In the genomic region with DNA sequence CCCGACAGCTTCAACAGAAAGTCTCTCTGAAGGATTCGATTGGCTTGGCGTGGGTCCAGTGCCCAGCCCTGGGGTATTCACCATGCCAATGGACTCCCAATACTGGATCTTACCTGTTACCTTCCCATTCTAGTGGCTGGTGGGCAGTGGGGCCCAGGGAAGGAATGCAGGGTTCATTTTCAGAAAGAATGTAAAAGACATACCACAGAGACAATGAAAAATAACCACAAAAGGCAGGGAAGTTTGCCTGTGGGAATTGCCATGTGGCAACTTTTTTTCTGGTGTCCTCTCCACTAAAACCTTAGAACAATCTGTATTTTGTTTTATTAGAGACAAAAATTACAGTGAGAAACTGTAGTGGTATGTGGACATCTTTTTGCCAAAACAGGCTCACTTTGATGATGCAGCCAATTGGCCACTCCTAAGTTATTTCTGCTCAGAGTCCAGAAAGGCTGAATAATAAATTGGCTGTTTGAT, we compare ENCODE assay signal across 22 cellular contexts. TPM values are rescaled to one million over a fixed set of nuclear protein-coding genes. Genes with fewer than 3 reads are reported as not detected.
A peak's percentile ranks its signal among the peaks of the same experiment; 100 is the strongest.
DNase-seq lines count a peak whose midpoint lies in the region; TF ChIP-seq lines count a peak whose summit lies in the region.
"Had no signal": no experiment of that assay in that cellular context is flagged by ENCODE, and none has a peak within 500 bp of the region (broad histone marks: within the 10 kb centered on the region; RNA-seq: fewer than 3 reads in every experiment).

No MANE protein-coding gene starts in this region.

- peak overlapping the region; percentile 69 for H3K4me2 ChIP-seq in osteoblast (ENCODE audit: insufficient read depth, low read length)

- no peak overlapping the region for H3K27ac Mint-ChIP-seq in type B pancreatic cell

- H3K9me3 ChIP-seq in osteoblast (ENCODE audit: low read depth, low read length): no peaks in the 10 kb centered on the region
- H3K9me3 ChIP-seq: colonic mucosa had no signal

- no peaks in the 10 kb centered on the region for H3K79me2 ChIP-seq in osteoblast (ENCODE audit: insufficient read depth, low read length)

- H2AFZ ChIP-seq in osteoblast (ENCODE audit: low read length): peak overlapping the region; percentile 32

- DNase-seq in COLO829 (ENCODE audit: low spot score): peak; percentile 63
- DNase-seq in RWPE1 (ENCODE audit: low spot score): no peak
- peak; percentile 86 for DNase-seq in fibroblast of peridontal ligament (ENCODE audit: extremely low read depth)
- peak; percentile 38 for DNase-seq in osteoblast (ENCODE audit: insufficient read length, low spot score, missing footprints)
- no peak for DNase-seq in substantia nigra (lab: John Stamatoyannopoulos, UW)
- DNase-seq in germinal center (ENCODE audit: low spot score): no peak
- no peak for DNase-seq in type B pancreatic cell (ENCODE audit: extremely low spot score, unreplicated experiment)
- no peak for DNase-seq in NOMO-1 treated with dmso at 0.1 percent for 144 hours (lab: John Stamatoyannopoulos, UW; ENCODE audit: unreplicated experiment)
- DNase-seq: activated CD4-positive, alpha-beta T cell treated with anti-CD3 and anti-CD28 coated beads, Interleukin-2, amount 50 U/mL, for 1 hour; activated T-cell treated with anti-CD3 and anti-CD28 coated beads, Interleukin-2, amount 50 U/mL, for 4 hours; C1 segment of cervical spinal cord; colonic mucosa; DMS79; erythroblast; mesendoderm; NCI-H1048; NK-92 treated with Interleukin-12 subunit alpha and Interleukin-12 subunit beta, amount 100 ng/mL, for 24 hours; SIG-M5; stimulated activated CD4-positive, alpha-beta T cell treated with anti-CD3 and anti-CD28 coated beads, Interleukin-4, amount 100 ng/mL, for 4 hours; T1000; trophoblast cell had no signal

- H3K27me3 Mint-ChIP-seq in type B pancreatic cell: no peaks in the 10 kb centered on the region

- H3K36me3 ChIP-seq in osteoblast (ENCODE audit: insufficient read depth, low read length): no peaks in the 10 kb centered on the region
- H3K36me3 ChIP-seq: colonic mucosa had no signal

- TF ChIP-seq CTCF in RWPE1 (conservative IDR thresholded peaks at IDR 0.05; ENCODE audit: low read depth) (no peak), osteoblast (IDR thresholded peaks at IDR 0.05; ENCODE audit: extremely low read depth, low read depth, low read length) (no peak), type B pancreatic cell (conservative IDR thresholded peaks at IDR 0.05) (no peak)

- CTCF ChIA-PET in RWPE1 (lab: Yijun Ruan, JAX): no interaction called here

- peaks cover 29% of the 10 kb centered on the region for H3K4me1 ChIP-seq in osteoblast (ENCODE audit: insufficient read depth, low read length)
- H3K4me1 ChIP-seq: colonic mucosa had no signal

- H3K36me3 Mint-ChIP-seq in type B pancreatic cell: no peaks in the 10 kb centered on the region

- no peaks in the 10 kb centered on the region for H3K4me1 Mint-ChIP-seq in type B pancreatic cell (ENCODE audit: unreplicated experiment)
- H3K4me1 Mint-ChIP-seq: neural crest cell had no signal

- no peak overlapping the region for H3K4me3 ChIP-seq in osteoblast (ENCODE audit: insufficient read depth, low read length)
- H3K4me3 ChIP-seq: colonic mucosa had no signal

- H4K20me1 ChIP-seq in osteoblast (ENCODE audit: insufficient read depth, low read length): no peaks in the 10 kb centered on the region

- H3K4me3 Mint-ChIP-seq in type B pancreatic cell: no peak overlapping the region
- H3K4me3 Mint-ChIP-seq: activated T-cell treated with anti-CD3 and anti-CD28 coated beads, Interleukin-2, amount 50 U/mL, for 4 hours; neural crest cell had no signal

- H3K27ac ChIP-seq in RWPE1 (peak overlapping the region; percentile 71), osteoblast (ENCODE audit: low read depth, low read length) (peak overlapping the region; percentile 73), substantia nigra (ENCODE audit: low read depth, low read length, poor library complexity, severe bottlenecking) (no peak overlapping the region)
- H3K27ac ChIP-seq: colonic mucosa had no signal

- POLR2A ChIA-PET in RWPE1 (lab: Yijun Ruan, JAX; ENCODE audit: low non-redundant PET): no interaction called here

- H3K9me3 Mint-ChIP-seq in type B pancreatic cell: peaks cover 9% of the 10 kb centered on the region

- H3K27me3 ChIP-seq in osteoblast (ENCODE audit: insufficient read depth, low read length): no peaks in the 10 kb centered on the region
- H3K27me3 ChIP-seq: colonic mucosa had no signal

RNA-seq across cellular contexts. Expression of a gene that starts 55.2 kb away (rescaled TPM):
- total RNA-seq in osteoblast: 2.9 and 3.3 TPM in 2 replicates
- total RNA-seq in type B pancreatic cell (ENCODE audit: low replicate concordance): 3.0 and 7.1 TPM in 2 replicates
- total RNA-seq: neural crest cell had no signal

Comparison
In these comparisons a context has a peak if more than half of its experiments do, and no peak if none do; other contexts are left out.
1. DNase-seq: peak in COLO829 (single experiment), fibroblast of peridontal ligament (single experiment) and osteoblast (single experiment); none in RWPE1 (single experiment), substantia nigra (0 of 49), germinal center (single experiment), type B pancreatic cell (single experiment) and NOMO-1 treated with dmso at 0.1 percent for 144 hours (single experiment).